ENCODE assay signal across 1 cellular context in the genomic region with DNA sequence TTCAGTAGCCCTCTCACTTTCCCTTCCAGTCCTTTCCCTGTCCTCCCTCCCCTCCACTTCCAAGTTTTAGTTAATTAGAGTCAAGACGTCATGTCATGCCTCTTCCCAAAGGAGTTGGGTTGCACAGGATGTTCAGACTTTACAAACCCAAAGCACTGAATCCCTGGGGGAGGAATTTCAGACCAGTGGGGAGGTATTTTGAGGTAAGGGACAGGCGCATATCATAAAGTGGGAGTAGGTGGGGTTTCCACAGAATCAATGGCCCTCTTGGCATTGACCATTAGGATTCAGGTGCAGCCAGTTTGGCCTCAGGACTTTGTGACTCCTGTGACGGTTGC.
TF ChIP-seq lines count a peak whose summit lies in the region.

No MANE protein-coding gene starts in this region.

TF ChIP-seq in H1, 55 proteins besides CTCF, POLR2A, EP300 and RAD21:
- TF ChIP-seq RNF2 (IDR thresholded peaks at IDR 0.05; ENCODE audit: borderline replicate concordance, low read depth, low read length, missing control alignments, poor library complexity, severe bottlenecking) (no peak), TBP (IDR thresholded peaks at IDR 0.05; ENCODE audit: low read depth, low read length) (no peak), FOSL1 (IDR thresholded peaks at IDR 0.05; ENCODE audit: insufficient read depth, low read depth, low read length) (no peak), SP2 (IDR thresholded peaks at IDR 0.05; ENCODE audit: low read length) (no peak), BRCA1 (IDR thresholded peaks at IDR 0.05; ENCODE audit: low read depth, low read length) (no peak)
